In the genomic region with DNA sequence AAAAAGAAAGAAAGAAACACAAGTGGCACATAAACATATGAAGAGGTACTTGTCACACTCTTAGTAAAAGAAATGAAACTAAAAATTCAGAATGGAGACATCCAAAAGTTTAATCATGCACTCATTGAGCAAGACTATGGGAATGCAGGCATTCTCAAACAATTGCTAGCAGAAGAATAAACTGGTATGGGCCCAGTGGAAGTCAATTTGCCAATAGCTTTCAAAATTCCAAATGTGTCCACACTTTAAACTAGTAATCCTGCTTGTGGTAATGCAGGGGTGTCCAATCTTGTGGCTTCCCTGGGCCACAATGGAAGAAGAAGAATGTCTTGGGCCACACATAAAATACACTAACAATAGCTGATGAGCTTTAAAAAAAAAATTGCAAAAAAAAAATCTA, we compare ENCODE assay signal across 23 cellular contexts.
DNase-seq lines count a peak whose midpoint lies in the region; ATAC-seq and TF ChIP-seq lines count a peak whose summit lies in the region.
"Had no signal": no experiment of that assay in that cellular context is flagged by ENCODE, and none has a peak within 500 bp of the region (broad histone marks: within the 10 kb centered on the region; RNA-seq: fewer than 3 reads in every experiment).

No MANE protein-coding gene starts in this region.

- H3K9me3 ChIP-seq in fibroblast of lung (ENCODE audit: control insufficient read depth, insufficient read depth, low read depth, low read length) (no peaks in the 10 kb centered on the region), gastrocnemius medialis (no peaks in the 10 kb centered on the region), ovary (no peaks in the 10 kb centered on the region)
- H3K9me3 ChIP-seq: heart left ventricle had no signal

- no peak for TF ChIP-seq POLR2A in gastrocnemius medialis (IDR thresholded peaks at IDR 0.05)
- TF ChIP-seq POLR2A in ovary (IDR thresholded peaks at IDR 0.05): no peak

- CTCF ChIA-PET in activated CD8-positive, alpha-beta T cell treated with anti-CD3 and anti-CD28 coated beads, Interleukin-2, amount 10 ng/mL, durations not matched to agents 7 days and 5 days (lab: Charles Lee): no interaction called here

- no peaks in the 10 kb centered on the region for H3K27me3 Mint-ChIP-seq in activated CD8-positive, alpha-beta T cell treated with anti-CD3 and anti-CD28 coated beads, Interleukin-2, amount 10 ng/mL, durations not matched to agents 7 days and 5 days (ENCODE audit: low read depth)
- H3K27me3 Mint-ChIP-seq: activated CD8-positive, alpha-beta T cell treated with anti-CD3 and anti-CD28 coated beads for 36 hours; activated naive CD8-positive, alpha-beta T cell treated with anti-CD3 and anti-CD28 coated beads, Interleukin-2, amount 10 ng/mL, durations not matched to agents 7 days and 5 days; naive thymus-derived CD4-positive, alpha-beta T cell; progenitor cell of endocrine pancreas; T-cell had no signal

- no peaks in the 10 kb centered on the region for H3K4me1 Mint-ChIP-seq in activated CD8-positive, alpha-beta T cell treated with anti-CD3 and anti-CD28 coated beads, Interleukin-2, amount 10 ng/mL, durations not matched to agents 7 days and 5 days (ENCODE audit: low read depth)
- H3K4me1 Mint-ChIP-seq: activated naive CD8-positive, alpha-beta T cell treated with anti-CD3 and anti-CD28 coated beads, Interleukin-2, amount 10 ng/mL, durations not matched to agents 7 days and 5 days; stimulated activated effector memory CD8-positive, alpha-beta T cell treated with anti-CD3 and anti-CD28 coated beads, Interleukin-12 subunit alpha, Interleukin-12 subunit beta, amount 100 ng/mL, for 72 hours; T-cell had no signal

- H3K4me1 ChIP-seq in fibroblast of lung (ENCODE audit: control insufficient read depth, extremely low read depth, insufficient read depth, low read length) (peaks cover 18% of the 10 kb centered on the region), gastrocnemius medialis (peaks cover 11 to 13% of the 10 kb centered on the region in 2 donors), ovary (ENCODE audit: insufficient read depth) (peaks cover 6% of the 10 kb centered on the region)

- H3K4me3 ChIP-seq in fibroblast of lung (replicated peaks in 1 of 4; ENCODE audit: control extremely low read depth in 1 of 4, insufficient read depth in 1 of 4, low read depth in 3 of 4, low read length in 4 of 4): no peak overlapping the region
- no peak overlapping the region for H3K4me3 ChIP-seq in gastrocnemius medialis
- no peak overlapping the region for H3K4me3 ChIP-seq in ovary
- H3K4me3 ChIP-seq: heart left ventricle had no signal

- H3K9me3 Mint-ChIP-seq in activated CD8-positive, alpha-beta T cell treated with anti-CD3 and anti-CD28 coated beads, Interleukin-2, amount 10 ng/mL, durations not matched to agents 7 days and 5 days (ENCODE audit: insufficient read depth): no peaks in the 10 kb centered on the region
- H3K9me3 Mint-ChIP-seq: activated CD8-positive, alpha-beta T cell treated with anti-CD3 and anti-CD28 coated beads for 36 hours; activated naive CD8-positive, alpha-beta T cell treated with anti-CD3 and anti-CD28 coated beads, Interleukin-2, amount 10 ng/mL, durations not matched to agents 7 days and 5 days; CD14-positive monocyte; endodermal cell; T-cell; WTC11 had no signal

- DNase-seq in ELR (ENCODE audit: low read depth) (peak; percentile 26), OCI-M1 (lab: John Stamatoyannopoulos, UW) (peak; percentile 17), fibroblast of lung (ENCODE audit: low read depth in 2 of 2) (peak; percentile 68 to 73), gastrocnemius medialis (no peak), NOMO-1 treated with DMSO at 0.1 percent for 48 hours (lab: John Stamatoyannopoulos, UW; ENCODE audit: unreplicated experiment) (no peak), ovary (no peak)
- DNase-seq in activated CD8-positive, alpha-beta T cell treated with anti-CD3 and anti-CD28 coated beads, Interleukin-2, amount 10 ng/mL, durations not matched to agents 7 days and 5 days: no peak
- DNase-seq: activated CD8-positive, alpha-beta T cell treated with anti-CD3 and anti-CD28 coated beads for 36 hours; activated naive CD8-positive, alpha-beta T cell treated with anti-CD3 and anti-CD28 coated beads, Interleukin-2, amount 10 ng/mL, durations not matched to agents 7 days and 5 days; activated T-cell treated with anti-CD3 and anti-CD28 coated beads, Interleukin-2, amount 50 U/mL, for 48 hours; endodermal cell; H7; heart left ventricle; Karpas-422; mammary epithelial cell; naive thymus-derived CD4-positive, alpha-beta T cell; NCI-H146; T-cell; trophoblast cell had no signal

- H3K79me2 ChIP-seq in fibroblast of lung (ENCODE audit: control insufficient read depth, insufficient read depth, low read length): peaks cover 77% of the 10 kb centered on the region

- H3K9ac ChIP-seq in fibroblast of lung (ENCODE audit: insufficient read depth, low read length): no peak overlapping the region

- intact Hi-C loops in gastrocnemius medialis (cut with DNase I; ENCODE audit: low total_unique reads): no loop called here
- intact Hi-C loops in ovary (cut with DNase I): no loop called here

- H3K27ac ChIP-seq in fibroblast of lung (ENCODE audit: insufficient read depth, low read length): no peak overlapping the region
- H3K27ac ChIP-seq in gastrocnemius medialis: peak overlapping the region in 1 of 4 donors; percentile 42
- H3K27ac ChIP-seq in ovary: no peak overlapping the region

- peak; percentile 48 to 61 for ATAC-seq in gastrocnemius medialis
- no peak for ATAC-seq in activated CD8-positive, alpha-beta T cell treated with anti-CD3 and anti-CD28 coated beads, Interleukin-2, amount 10 ng/mL, durations not matched to agents 7 days and 5 days
- ATAC-seq: activated CD8-positive, alpha-beta T cell treated with anti-CD3 and anti-CD28 coated beads for 36 hours; naive thymus-derived CD4-positive, alpha-beta T cell; T-cell; WTC11 had no signal

- TF ChIP-seq EP300 in ovary (IDR thresholded peaks at IDR 0.05): no peak

- H3K36me3 ChIP-seq in fibroblast of lung (ENCODE audit: control insufficient read depth, insufficient read depth, low read length) (no peaks in the 10 kb centered on the region), gastrocnemius medialis (no peaks in the 10 kb centered on the region), ovary (no peaks in the 10 kb centered on the region)
- H3K36me3 ChIP-seq: heart left ventricle had no signal

- H3K4me2 ChIP-seq in fibroblast of lung (ENCODE audit: extremely low read depth, insufficient read depth, low read length): peak overlapping the region; percentile 48

- no peaks in the 10 kb centered on the region for H3K36me3 Mint-ChIP-seq in activated CD8-positive, alpha-beta T cell treated with anti-CD3 and anti-CD28 coated beads, Interleukin-2, amount 10 ng/mL, durations not matched to agents 7 days and 5 days (ENCODE audit: low read depth)
- H3K36me3 Mint-ChIP-seq: activated naive CD8-positive, alpha-beta T cell treated with anti-CD3 and anti-CD28 coated beads, Interleukin-2, amount 10 ng/mL, durations not matched to agents 7 days and 5 days; CD14-positive monocyte; stimulated activated effector memory CD8-positive, alpha-beta T cell treated with anti-CD3 and anti-CD28 coated beads, Interleukin-12 subunit alpha, Interleukin-12 subunit beta, amount 100 ng/mL, for 72 hours; T-cell; WTC11 had no signal

- no peak overlapping the region for H3K4me3 Mint-ChIP-seq in activated CD8-positive, alpha-beta T cell treated with anti-CD3 and anti-CD28 coated beads, Interleukin-2, amount 10 ng/mL, durations not matched to agents 7 days and 5 days
- H3K4me3 Mint-ChIP-seq: activated CD8-positive, alpha-beta T cell treated with anti-CD3 and anti-CD28 coated beads for 36 hours; activated naive CD8-positive, alpha-beta T cell treated with anti-CD3 and anti-CD28 coated beads, Interleukin-2, amount 10 ng/mL, durations not matched to agents 7 days and 5 days; CD14-positive monocyte; endodermal cell; naive thymus-derived CD4-positive, alpha-beta T cell; stimulated activated effector memory CD8-positive, alpha-beta T cell treated with anti-CD3 and anti-CD28 coated beads, Interleukin-12 subunit alpha, Interleukin-12 subunit beta, amount 100 ng/mL, for 72 hours; T-cell; WTC11 had no signal

- no peaks in the 10 kb centered on the region for H4K20me1 ChIP-seq in fibroblast of lung (ENCODE audit: control insufficient read depth, extremely low read depth, insufficient read depth, low read length)

- no peak overlapping the region for H2AFZ ChIP-seq in fibroblast of lung (ENCODE audit: low read length)

- no peak for TF ChIP-seq CTCF in fibroblast of lung (conservative IDR thresholded peaks at IDR 0.05 in 1 of 2, IDR thresholded peaks at IDR 0.05 in 1 of 2; ENCODE audit: low read depth in 1 of 2, low read length in 2 of 2)
- TF ChIP-seq CTCF in gastrocnemius medialis (IDR thresholded peaks at IDR 0.05 in 4 of 5, conservative IDR thresholded peaks at IDR 0.05 in 1 of 5): no peak
- no peak for TF ChIP-seq CTCF in ovary (IDR thresholded peaks at IDR 0.05)

- POLR2A ChIA-PET in activated CD8-positive, alpha-beta T cell treated with anti-CD3 and anti-CD28 coated beads, Interleukin-2, amount 10 ng/mL, durations not matched to agents 7 days and 5 days (lab: Charles Lee): no interaction called here

- no peak overlapping the region for H3K27ac Mint-ChIP-seq in activated CD8-positive, alpha-beta T cell treated with anti-CD3 and anti-CD28 coated beads, Interleukin-2, amount 10 ng/mL, durations not matched to agents 7 days and 5 days
- H3K27ac Mint-ChIP-seq: activated CD8-positive, alpha-beta T cell treated with anti-CD3 and anti-CD28 coated beads for 36 hours; activated naive CD8-positive, alpha-beta T cell treated with anti-CD3 and anti-CD28 coated beads, Interleukin-2, amount 10 ng/mL, durations not matched to agents 7 days and 5 days; CD14-positive monocyte; endodermal cell; naive thymus-derived CD4-positive, alpha-beta T cell; progenitor cell of endocrine pancreas; stimulated activated effector memory CD8-positive, alpha-beta T cell treated with anti-CD3 and anti-CD28 coated beads, Interleukin-12 subunit alpha, Interleukin-12 subunit beta, amount 100 ng/mL, for 72 hours; T-cell; WTC11 had no signal

- H3K27me3 ChIP-seq in fibroblast of lung (ENCODE audit: control insufficient read depth, insufficient read depth, low read length) (no peaks in the 10 kb centered on the region), gastrocnemius medialis (no peaks in the 10 kb centered on the region), ovary (no peaks in the 10 kb centered on the region)
- H3K27me3 ChIP-seq: heart left ventricle had no signal

- in situ Hi-C loops in gastrocnemius medialis (cut with MboI; ENCODE audit: low sequenced_read_pairs in 4 of 4): no loop called here

Comparison
In these comparisons a context has a peak if more than half of its experiments do, and no peak if none do; other contexts are left out.
1. DNase-seq: peak in ELR (single experiment), OCI-M1 (single experiment) and fibroblast of lung (2 of 2); none in gastrocnemius medialis (0 of 2), NOMO-1 treated with DMSO at 0.1 percent for 48 hours (single experiment), ovary (0 of 5) and activated CD8-positive, alpha-beta T cell treated with anti-CD3 and anti-CD28 coated beads, Interleukin-2, amount 10 ng/mL, durations not matched to agents 7 days and 5 days (single experiment).